In the genomic region with DNA sequence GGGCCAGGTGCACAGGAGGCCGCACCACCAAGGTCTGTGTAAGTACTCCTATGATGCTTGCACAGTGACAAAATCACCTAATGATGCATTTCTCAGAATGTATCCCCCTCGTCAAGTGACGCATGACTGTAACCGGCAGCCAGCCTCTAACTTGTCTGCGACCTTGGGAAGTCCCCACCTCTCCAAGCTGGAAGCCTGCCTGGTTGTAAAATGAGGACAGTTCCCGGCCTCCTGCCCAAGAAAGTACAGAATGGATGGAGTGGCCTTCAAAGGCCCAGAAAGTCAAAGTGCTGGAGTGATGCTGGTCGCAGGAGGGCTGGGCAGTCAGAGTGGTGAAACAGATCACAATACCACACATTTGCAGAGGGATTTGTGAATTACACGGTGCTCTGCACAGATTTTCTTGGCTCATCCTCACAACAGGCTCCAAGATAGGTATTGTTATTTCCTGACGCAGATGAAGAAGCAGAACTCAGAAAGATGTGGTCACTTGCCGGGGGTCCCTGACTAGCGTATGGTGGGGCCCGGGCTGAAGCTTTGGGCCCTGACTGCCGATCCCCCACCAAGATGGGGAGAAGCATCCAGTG, we compare ENCODE assay signal across 27 cellular contexts. TPM values are rescaled to one million over a fixed set of nuclear protein-coding genes. Genes with fewer than 3 reads are reported as not detected.
DNase-seq lines count a peak whose midpoint lies in the region; ATAC-seq and TF ChIP-seq lines count a peak whose summit lies in the region.
"Had no signal": no experiment of that assay in that cellular context is flagged by ENCODE, and none has a peak within 500 bp of the region (broad histone marks: within the 10 kb centered on the region; RNA-seq: fewer than 3 reads in every experiment).

No MANE protein-coding gene starts in this region.

- no peaks in the 10 kb centered on the region for H4K20me1 ChIP-seq in osteoblast (ENCODE audit: insufficient read depth, low read length)

- TF ChIP-seq CTCF in CD4-positive, alpha-beta T cell (IDR thresholded peaks at IDR 0.05) = no peak
- no peak for TF ChIP-seq CTCF in osteoblast (IDR thresholded peaks at IDR 0.05; ENCODE audit: extremely low read depth, low read depth, low read length)
- TF ChIP-seq CTCF in right lobe of liver (IDR thresholded peaks at IDR 0.05) = no peak
- TF ChIP-seq CTCF in brain microvascular endothelial cell (IDR thresholded peaks at IDR 0.05; ENCODE audit: low read depth, low read length, missing control alignments) = no peak

- H3K4me3 ChIP-seq in osteoblast (ENCODE audit: insufficient read depth, low read length) (no peak overlapping the region), right lobe of liver (no peak overlapping the region), brain microvascular endothelial cell (ENCODE audit: low read depth, low read length) (no peak overlapping the region)
- H3K4me3 ChIP-seq: hepatocyte, lung, MG63, SK-N-MC had no signal

- peaks cover 38% of the 10 kb centered on the region for H3K4me1 Mint-ChIP-seq in CD4-positive, alpha-beta T cell (ENCODE audit: low read depth)
- H3K4me1 Mint-ChIP-seq in activated naive CD8-positive, alpha-beta T cell treated with anti-CD3 and anti-CD28 coated beads for 36 hours = peaks cover 31% of the 10 kb centered on the region

- H3K9me3 ChIP-seq in CD4-positive, alpha-beta T cell (ENCODE audit: control insufficient read depth, low read length) = no peaks in the 10 kb centered on the region
- H3K9me3 ChIP-seq in osteoblast (ENCODE audit: low read depth, low read length) (no peaks in the 10 kb centered on the region), right lobe of liver (no peaks in the 10 kb centered on the region)
- H3K9me3 ChIP-seq: MG63 had no signal

- POLR2A ChIA-PET in CD4-positive, alpha-beta T cell (lab: Charles Lee) = interaction anchor here (0.6 to 1.6 kb wide), 2 partner anchors 14 kb away, joined by 3 to 4 read pairs; no protein-coding TSS in a partner anchor

- CTCF ChIA-PET in CD4-positive, alpha-beta T cell (lab: Charles Lee) = no interaction called here

- intact Hi-C loops in CD4-positive, alpha-beta T cell (cut with DNase I, micrococcal nuclease) = no loop called here
- intact Hi-C loops in left cardiac atrium (cut with DNase I) (loop anchor here in 1 of 2 donors (10.0 kb wide), 1 partner anchor 269 kb away; no protein-coding TSS in a partner anchor), right lobe of liver (cut with DNase I) (no loop called here)

- no peaks in the 10 kb centered on the region for H3K9me3 Mint-ChIP-seq in CD4-positive, alpha-beta T cell
- no peaks in the 10 kb centered on the region for H3K9me3 Mint-ChIP-seq in activated naive CD8-positive, alpha-beta T cell treated with anti-CD3 and anti-CD28 coated beads for 36 hours
- H3K9me3 Mint-ChIP-seq: dendritic cell treated with granulocyte-macrophage colony-stimulating factor and Interleukin-4, amounts not matched to agents 40 ng/mL and 50 ng/mL, for 4 days; immature natural killer cell had no signal

- H3K36me3 ChIP-seq in osteoblast (ENCODE audit: insufficient read depth, low read length) (no peaks in the 10 kb centered on the region), right lobe of liver (no peaks in the 10 kb centered on the region), brain microvascular endothelial cell (replicated peaks) (no peaks in the 10 kb centered on the region)
- H3K36me3 ChIP-seq: MG63 had no signal

- H3K36me3 Mint-ChIP-seq in CD4-positive, alpha-beta T cell (ENCODE audit: low read depth) = peaks cover 99% of the 10 kb centered on the region
- peaks cover 24% of the 10 kb centered on the region for H3K36me3 Mint-ChIP-seq in activated naive CD8-positive, alpha-beta T cell treated with anti-CD3 and anti-CD28 coated beads for 36 hours

- no peak overlapping the region for H3K27ac ChIP-seq in CD4-positive, alpha-beta T cell (ENCODE audit: low read depth, low read length)
- H3K27ac ChIP-seq in osteoblast (ENCODE audit: low read depth, low read length) (no peak overlapping the region), right lobe of liver (no peak overlapping the region), brain microvascular endothelial cell (no peak overlapping the region)
- H3K27ac ChIP-seq: C4-2B, hepatocyte, SK-N-MC, WERI-Rb-1 had no signal

- no peak overlapping the region for H2AFZ ChIP-seq in osteoblast (ENCODE audit: low read length)
- H2AFZ ChIP-seq: hepatocyte had no signal

- H3K4me1 ChIP-seq in osteoblast (ENCODE audit: insufficient read depth, low read length) (no peaks in the 10 kb centered on the region), right lobe of liver (peaks cover 0 to 8% (median 2%) of the 10 kb centered on the region in 4 donors)

- H3K27me3 Mint-ChIP-seq in CD4-positive, alpha-beta T cell = peaks cover 13% of the 10 kb centered on the region
- H3K27me3 Mint-ChIP-seq in activated naive CD8-positive, alpha-beta T cell treated with anti-CD3 and anti-CD28 coated beads for 36 hours = no peaks in the 10 kb centered on the region

- H3K4me3 Mint-ChIP-seq in CD4-positive, alpha-beta T cell = peak overlapping the region; percentile 7
- H3K4me3 Mint-ChIP-seq in activated naive CD8-positive, alpha-beta T cell treated with anti-CD3 and anti-CD28 coated beads for 36 hours = no peak overlapping the region
- H3K4me3 Mint-ChIP-seq: dendritic cell treated with granulocyte-macrophage colony-stimulating factor and Interleukin-4, amounts not matched to agents 40 ng/mL and 50 ng/mL, for 4 days; immature natural killer cell had no signal

- in situ Hi-C loops in brain microvascular endothelial cell (cut with HindIII; ENCODE audit: low pct_ligation_motif_present, low sequenced_read_pairs) = no loop called here

- peak overlapping the region; percentile 85 for H3K27ac Mint-ChIP-seq in CD4-positive, alpha-beta T cell
- H3K27ac Mint-ChIP-seq in activated naive CD8-positive, alpha-beta T cell treated with anti-CD3 and anti-CD28 coated beads for 36 hours = peak overlapping the region; percentile 70
- H3K27ac Mint-ChIP-seq: dendritic cell treated with granulocyte-macrophage colony-stimulating factor and Interleukin-4, amounts not matched to agents 40 ng/mL and 50 ng/mL, for 4 days had no signal

- no peaks in the 10 kb centered on the region for H3K79me2 ChIP-seq in osteoblast (ENCODE audit: insufficient read depth, low read length)
- H3K79me2 ChIP-seq: hepatocyte had no signal

- no peak for ATAC-seq in CD4-positive, alpha-beta T cell (ENCODE audit: poor library complexity)
- ATAC-seq in left cardiac atrium = peak; percentile 24 to 29
- no peak for ATAC-seq in right lobe of liver
- ATAC-seq: HCT116, sciatic nerve had no signal

- H3K4me2 ChIP-seq in osteoblast (ENCODE audit: insufficient read depth, low read length) = no peak overlapping the region
- H3K4me2 ChIP-seq: hepatocyte had no signal

- no peaks in the 10 kb centered on the region for H3K27me3 ChIP-seq in CD4-positive, alpha-beta T cell (ENCODE audit: control insufficient read depth, insufficient read depth, low read length)
- H3K27me3 ChIP-seq in osteoblast (ENCODE audit: insufficient read depth, low read length) = peaks cover 16% of the 10 kb centered on the region
- H3K27me3 ChIP-seq in right lobe of liver = no peaks in the 10 kb centered on the region
- H3K27me3 ChIP-seq in brain microvascular endothelial cell (replicated peaks) = no peaks in the 10 kb centered on the region
- H3K27me3 ChIP-seq: hepatocyte, MG63 had no signal

- WGBS in right lobe of liver (ENCODE audit: insufficient coverage, low coverage, low lambda C conversion rate, missing lambda C conversion rate) = 82% methylated on average over 8 of the region's 13 CpGs

- no peak for DNase-seq in CD4-positive, alpha-beta T cell
- DNase-seq in activated naive CD8-positive, alpha-beta T cell treated with anti-CD3 and anti-CD28 coated beads for 36 hours = no peak
- peak; percentile 55 for DNase-seq in left cardiac atrium
- peak; percentile 80 for DNase-seq in osteoblast (ENCODE audit: insufficient read length, low spot score, missing footprints)
- DNase-seq in central memory CD4-positive, alpha-beta T cell = no peak
- DNase-seq in right lobe of liver = no peak
- DNase-seq in brain microvascular endothelial cell = no peak
- DNase-seq: activated CD4-positive, alpha-beta T cell treated with anti-CD3 and anti-CD28 coated beads, Interleukin-2, amount 50 U/mL, for 1 hour; activated CD8-positive, alpha-beta memory T cell treated with anti-CD3 and anti-CD28 coated beads, Interleukin-2, amount 50 U/mL, for 4 hours; activated effector memory CD4-positive, alpha-beta T cell treated with anti-CD3 and anti-CD28 coated beads, Interleukin-2, amount 50 U/mL, for 16 hours; DMS153; immature natural killer cell; MG63; NCI-H1417 treated with DMSO at 0.1 percent for 48 hours; NCI-H2107; NCI-H510A treated with DMSO at 0.1 percent for 48 hours; nucleus accumbens; stimulated activated CD4-positive, alpha-beta T cell treated with anti-CD3 and anti-CD28 coated beads, Interleukin-15, amount 100 ng/mL, for 24 hours; T-helper 2 cell; WERI-Rb-1 had no signal

- no peak for TF ChIP-seq POLR2A in right lobe of liver (IDR thresholded peaks at IDR 0.05)

RNA-seq across cellular contexts. Expression of gene SPOCK2, which starts 22.8 kb away (rescaled TPM):
- 100 to 1,000 TPM; 976 to 998 TPM for total RNA-seq in CD4-positive, alpha-beta T cell
- total RNA-seq in activated naive CD8-positive, alpha-beta T cell treated with anti-CD3 and anti-CD28 coated beads for 36 hours = 100 to 1,000 TPM; 136 to 142 TPM
- total RNA-seq in left cardiac atrium = 1 to 10 TPM; 8.1 to 9.8 TPM
- total RNA-seq in osteoblast = 0.36 and 0.59 TPM in 2 replicates
- total RNA-seq in right lobe of liver = 1 to 10 TPM in 4 of 6 experiments, under 1 TPM in 2; 0.72 to 3.0 (median 1.2) TPM

Comparison
In these comparisons a context has a peak if more than half of its experiments do, and no peak if none do; other contexts are left out.
1. ATAC-seq: peak in left cardiac atrium (2 of 2); none in CD4-positive, alpha-beta T cell (single experiment) and right lobe of liver (0 of 4).
2. DNase-seq: peak in left cardiac atrium (single experiment) and osteoblast (single experiment); none in CD4-positive, alpha-beta T cell (0 of 10), activated naive CD8-positive, alpha-beta T cell treated with anti-CD3 and anti-CD28 coated beads for 36 hours (single experiment), central memory CD4-positive, alpha-beta T cell (single experiment), right lobe of liver (0 of 3) and brain microvascular endothelial cell (single experiment).
3. RNA of gene SPOCK2, which starts 22.8 kb away (total RNA-seq): 976 to 998 TPM in CD4-positive, alpha-beta T cell and 136 to 142 TPM in activated naive CD8-positive, alpha-beta T cell treated with anti-CD3 and anti-CD28 coated beads for 36 hours; 8.1 to 9.8 TPM in left cardiac atrium, 0.72 to 3.0 TPM in right lobe of liver and 0.36 to 0.59 TPM in osteoblast; every median in the first group is over 10 times any median in the second.